24 cellular contexts compared by ENCODE assay signal in genomic region chr5:136613243-136613642, GRCh38.
DNase-seq lines count a peak whose midpoint lies in the region; ATAC-seq and TF ChIP-seq lines count a peak whose summit lies in the region.
"Had no signal": no experiment of that assay in that cellular context is flagged by ENCODE, and none has a peak within 500 bp of the region (broad histone marks: within the 10 kb centered on the region; RNA-seq: fewer than 3 reads in every experiment).

No MANE protein-coding gene starts in this region.

- H3K9me3 ChIP-seq in RWPE2 (ENCODE audit: severe bottlenecking) (no peaks in the 10 kb centered on the region), ascending aorta (no peaks in the 10 kb centered on the region)
- H3K9me3 ChIP-seq: Peyer's patch had no signal

- no peaks in the 10 kb centered on the region for H3K4me1 Mint-ChIP-seq in activated CD4-positive, alpha-beta T cell treated with anti-CD3 and anti-CD28 coated beads, Interleukin-2, amount 10 ng/mL, durations not matched to agents 24 days and 14 days
- H3K4me1 Mint-ChIP-seq: CD4-positive, CD25-positive, alpha-beta regulatory T cell had no signal

- ATAC-seq in RWPE2 (ENCODE audit: low read depth), result peak; percentile 83
- ATAC-seq: GM12878, HCT116 had no signal

- H3K4me3 Mint-ChIP-seq in activated CD4-positive, alpha-beta T cell treated with anti-CD3 and anti-CD28 coated beads, Interleukin-2, amount 10 ng/mL, durations not matched to agents 24 days and 14 days, result no peak overlapping the region
- H3K4me3 Mint-ChIP-seq: CD4-positive, CD25-positive, alpha-beta regulatory T cell had no signal

- H3K4me3 ChIP-seq in RWPE2 (ENCODE audit: severe bottlenecking) (no peak overlapping the region), epithelial cell of esophagus (ENCODE audit: low read length) (no peak overlapping the region), ascending aorta (no peak overlapping the region)
- H3K4me3 ChIP-seq: BLaER1, GM12878, Peyer's patch, SK-N-MC had no signal

- H3K36me3 ChIP-seq in RWPE2 (ENCODE audit: low read depth), result no peaks in the 10 kb centered on the region
- H3K36me3 ChIP-seq in ascending aorta, result no peaks in the 10 kb centered on the region
- H3K36me3 ChIP-seq: BLaER1, Peyer's patch had no signal

- peak; percentile 60 for DNase-seq in A172 (ENCODE audit: low spot score)
- peak; percentile 77 for DNase-seq in HT1080 (ENCODE audit: low read depth)
- no peak for DNase-seq in RWPE2 (ENCODE audit: low spot score)
- peak; percentile 54 for DNase-seq in epithelial cell of esophagus (ENCODE audit: low read depth)
- no peak for DNase-seq in activated CD4-positive, alpha-beta T cell treated with anti-CD3 and anti-CD28 coated beads, Interleukin-2, amount 10 ng/mL, durations not matched to agents 24 days and 14 days
- no peak for DNase-seq in midbrain (lab: John Stamatoyannopoulos, UW)
- no peak for DNase-seq in ascending aorta (ENCODE audit: low spot score in 2 of 2)
- DNase-seq: CD4-positive, CD25-positive, alpha-beta regulatory T cell; EL; GDM1; KBM-7; NCI-H1048; NCI-H1417 treated with DMSO at 0.1 percent for 48 hours; NCI-H1694 treated with DMSO at 0.1 percent for 48 hours; NCI-H2081; NCI-H2227 treated with DMSO at 0.1 percent for 48 hours; NCI-H510A; NCI-H69; Peyer's patch; SIG-M5 had no signal

- no peak overlapping the region for H3K27ac Mint-ChIP-seq in activated CD4-positive, alpha-beta T cell treated with anti-CD3 and anti-CD28 coated beads, Interleukin-2, amount 10 ng/mL, durations not matched to agents 24 days and 14 days
- H3K27ac Mint-ChIP-seq: CD4-positive, CD25-positive, alpha-beta regulatory T cell had no signal

- intact Hi-C loops in activated CD4-positive, alpha-beta T cell treated with anti-CD3 and anti-CD28 coated beads, Interleukin-2, amount 10 ng/mL, durations not matched to agents 24 days and 14 days (cut with micrococcal nuclease), result no loop called here
- intact Hi-C loops in ascending aorta (cut with DNase I), result no loop called here

- no peaks in the 10 kb centered on the region for H3K27me3 Mint-ChIP-seq in activated CD4-positive, alpha-beta T cell treated with anti-CD3 and anti-CD28 coated beads, Interleukin-2, amount 10 ng/mL, durations not matched to agents 24 days and 14 days
- H3K27me3 Mint-ChIP-seq: CD4-positive, CD25-positive, alpha-beta regulatory T cell had no signal

- no peaks in the 10 kb centered on the region for H3K9me3 Mint-ChIP-seq in activated CD4-positive, alpha-beta T cell treated with anti-CD3 and anti-CD28 coated beads, Interleukin-2, amount 10 ng/mL, durations not matched to agents 24 days and 14 days

- no peaks in the 10 kb centered on the region for H3K36me3 Mint-ChIP-seq in activated CD4-positive, alpha-beta T cell treated with anti-CD3 and anti-CD28 coated beads, Interleukin-2, amount 10 ng/mL, durations not matched to agents 24 days and 14 days (ENCODE audit: low read depth)
- H3K36me3 Mint-ChIP-seq: CD4-positive, CD25-positive, alpha-beta regulatory T cell had no signal

- TF ChIP-seq CTCF in RWPE2 (IDR thresholded peaks at IDR 0.05; ENCODE audit: poor library complexity, severe bottlenecking), result no peak
- no peak for TF ChIP-seq CTCF in epithelial cell of esophagus (IDR thresholded peaks at IDR 0.05; ENCODE audit: insufficient read depth, low read depth, low read length, missing control alignments)
- TF ChIP-seq CTCF in ascending aorta (IDR thresholded peaks at IDR 0.05), result no peak

- H3K27me3 ChIP-seq in RWPE2 (ENCODE audit: insufficient read depth, poor library complexity, severe bottlenecking) (peaks cover 3% of the 10 kb centered on the region), ascending aorta (no peaks in the 10 kb centered on the region)
- H3K27me3 ChIP-seq: BLaER1, Peyer's patch had no signal

- peaks cover 10% of the 10 kb centered on the region for H3K4me1 ChIP-seq in RWPE2 (ENCODE audit: insufficient read depth, poor library complexity, severe bottlenecking)
- no peaks in the 10 kb centered on the region for H3K4me1 ChIP-seq in ascending aorta
- H3K4me1 ChIP-seq: Peyer's patch had no signal

- H3K27ac ChIP-seq in RWPE2 (ENCODE audit: poor library complexity, severe bottlenecking) (no peak overlapping the region), ascending aorta (no peak overlapping the region)
- H3K27ac ChIP-seq: BLaER1, Peyer's patch, SK-N-MC had no signal

Comparison
In these comparisons a context has a peak if more than half of its experiments do, and no peak if none do; other contexts are left out.
1. DNase-seq: peak in A172 (single experiment), HT1080 (single experiment) and epithelial cell of esophagus (single experiment); none in RWPE2 (single experiment), activated CD4-positive, alpha-beta T cell treated with anti-CD3 and anti-CD28 coated beads, Interleukin-2, amount 10 ng/mL, durations not matched to agents 24 days and 14 days (single experiment), midbrain (single experiment) and ascending aorta (0 of 2).